9 cellular contexts compared by ENCODE assay signal in genomic region chr6:152160346-152160745, GRCh38.
DNase-seq lines count a peak whose midpoint lies in the region; ATAC-seq, FAIRE-seq and TF ChIP-seq lines count a peak whose summit lies in the region.
"Had no signal": no experiment of that assay in that cellular context is flagged by ENCODE, and none has a peak within 500 bp of the region (broad histone marks: within the 10 kb centered on the region; RNA-seq: fewer than 3 reads in every experiment).

No MANE protein-coding gene starts in this region.

- peaks cover 21% of the 10 kb centered on the region for H3K4me1 Mint-ChIP-seq in T-helper 1 cell treated with Interleukin-12 subunit alpha and Interleukin-12 subunit beta and Interleukin-4 antibody, amounts not matched to agents 30 μg/mL and 1 μg/mL, for 36 hours (ENCODE audit: low read depth)

- TF ChIP-seq CTCF in GM10248 (IDR thresholded peaks at IDR 0.05; ENCODE audit: control extremely low read depth, extremely low read depth, low read depth, missing control alignments), result no peak
- no peak for TF ChIP-seq CTCF in omental fat pad (IDR thresholded peaks at IDR 0.05)

- ATAC-seq in HG02938 (IDR thresholded peaks at IDR 0.05; ENCODE audit: unreplicated experiment), result peak; percentile 82
- no peak for ATAC-seq in omental fat pad (ENCODE audit: low FRiP score)

- no peaks in the 10 kb centered on the region for H3K9me3 Mint-ChIP-seq in T-helper 1 cell treated with Interleukin-12 subunit alpha and Interleukin-12 subunit beta and Interleukin-4 antibody, amounts not matched to agents 30 μg/mL and 1 μg/mL, for 36 hours

- H3K36me3 Mint-ChIP-seq in T-helper 1 cell treated with Interleukin-12 subunit alpha and Interleukin-12 subunit beta and Interleukin-4 antibody, amounts not matched to agents 30 μg/mL and 1 μg/mL, for 36 hours (ENCODE audit: low read depth), result peaks cover 47% of the 10 kb centered on the region

- no peak for FAIRE-seq in H54 (lab: Jason Lieb, UNC)

- POLR2A ChIA-PET in GM10248 (lab: Yijun Ruan, JAX), result no interaction called here

- no peak for TF ChIP-seq POLR2A in H54 (IDR thresholded peaks at IDR 0.05; ENCODE audit: low read depth, low read length)

- CTCF ChIA-PET in GM10248 (lab: Yijun Ruan, JAX), result interaction anchor here (1.0 to 1.8 kb wide), 6 partner anchors 8 to 176 kb away, joined by 3 to 6 read pairs (median 4); no protein-coding TSS in a partner anchor

- no peaks in the 10 kb centered on the region for H3K27me3 Mint-ChIP-seq in T-helper 1 cell treated with Interleukin-12 subunit alpha and Interleukin-12 subunit beta and Interleukin-4 antibody, amounts not matched to agents 30 μg/mL and 1 μg/mL, for 36 hours (ENCODE audit: low read depth)

- H3K27ac Mint-ChIP-seq in T-helper 1 cell treated with Interleukin-12 subunit alpha and Interleukin-12 subunit beta and Interleukin-4 antibody, amounts not matched to agents 30 μg/mL and 1 μg/mL, for 36 hours, result peak overlapping the region; percentile 81

- H3K4me3 Mint-ChIP-seq in T-helper 1 cell treated with Interleukin-12 subunit alpha and Interleukin-12 subunit beta and Interleukin-4 antibody, amounts not matched to agents 30 μg/mL and 1 μg/mL, for 36 hours, result peak overlapping the region; percentile 36

- DNase-seq in GM10248 (ENCODE audit: extremely low spot score), result peak; percentile 60
- peak; percentile 16 for DNase-seq in GM19240 (ENCODE audit: insufficient read length, low spot score)
- DNase-seq in omental fat pad (ENCODE audit: low spot score), result no peak
- DNase-seq in NCI-H1417 treated with DMSO at 0.1 percent for 48 hours (lab: John Stamatoyannopoulos, UW), result no peak
- DNase-seq in NCI-H526 treated with DMSO at 0.1 percent for 48 hours (lab: John Stamatoyannopoulos, UW), result no peak
- no peak for DNase-seq in H54 (ENCODE audit: insufficient read length, low spot score)
- DNase-seq: Peyer's patch had no signal

Comparison
In these comparisons a context has a peak if more than half of its experiments do, and no peak if none do; other contexts are left out.
1. DNase-seq: peak in GM10248 (single experiment) and GM19240 (single experiment); none in omental fat pad (single experiment), NCI-H1417 treated with DMSO at 0.1 percent for 48 hours (single experiment), NCI-H526 treated with DMSO at 0.1 percent for 48 hours (single experiment) and H54 (single experiment).